Comparison of ENCODE assay signal across 18 cellular contexts in the genomic region with DNA sequence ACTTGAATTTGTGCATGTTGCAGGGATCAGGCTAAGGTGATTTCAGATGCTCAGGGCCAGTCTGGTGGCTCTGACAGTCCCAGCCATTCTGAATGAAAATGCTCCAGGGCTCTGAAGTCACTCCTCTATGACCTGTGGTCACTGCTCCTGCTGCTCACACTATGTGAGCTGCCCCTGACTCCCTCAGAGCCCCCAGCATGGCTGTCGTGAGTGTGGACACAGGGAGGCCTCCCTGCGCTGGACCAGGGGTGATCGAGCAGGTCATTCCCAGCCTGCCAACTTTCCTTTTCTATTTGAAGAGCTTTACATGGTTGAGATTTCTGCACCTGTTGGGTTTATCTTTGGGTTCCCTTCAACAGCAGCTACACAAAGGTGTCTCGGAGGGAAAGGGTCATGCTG.
DNase-seq lines count a peak whose midpoint lies in the region; ATAC-seq and TF ChIP-seq lines count a peak whose summit lies in the region.
"Had no signal": no experiment of that assay in that cellular context is flagged by ENCODE, and none has a peak within 500 bp of the region (broad histone marks: within the 10 kb centered on the region; RNA-seq: fewer than 3 reads in every experiment).

No MANE protein-coding gene starts in this region.

- peak; percentile 21 for DNase-seq in activated naive CD8-positive, alpha-beta T cell treated with anti-CD3 and anti-CD28 coated beads, Interleukin-2, amount 10 ng/mL, durations not matched to agents 7 days and 5 days
- DNase-seq in activated naive CD8-positive, alpha-beta T cell treated with anti-CD3 and anti-CD28 coated beads for 36 hours, result no peak
- DNase-seq in activated CD8-positive, alpha-beta memory T cell treated with anti-CD3 and anti-CD28 coated beads, Interleukin-2, amount 50 U/mL, for 48 hours, result peak; percentile 33
- no peak for DNase-seq in neural progenitor cell (ENCODE audit: low spot score)
- peak; percentile 17 for DNase-seq in stomach
- no peak for DNase-seq in DMS79 treated with DMSO at 0.1 percent for 48 hours (lab: John Stamatoyannopoulos, UW)
- DNase-seq in MM.1S, result no peak
- DNase-seq: BE2C, Kasumi-1, NCI-H1105, NCI-H187, NCI-H526 treated with DMSO at 0.1 percent for 48 hours, OCI-M1, RPMI8226 had no signal

- no peaks in the 10 kb centered on the region for H3K27me3 ChIP-seq in neural progenitor cell
- no peaks in the 10 kb centered on the region for H3K27me3 ChIP-seq in stomach
- no peaks in the 10 kb centered on the region for H3K27me3 ChIP-seq in MM.1S (replicated peaks; ENCODE audit: insufficient read depth, low read length)
- H3K27me3 ChIP-seq: BE2C, SJSA1 had no signal

- H3K79me2 ChIP-seq in neural progenitor cell (ENCODE audit: low read depth) (no peaks in the 10 kb centered on the region), MM.1S (ENCODE audit: low read length) (no peaks in the 10 kb centered on the region)

- TF ChIP-seq POLR2A in stomach (IDR thresholded peaks at IDR 0.05), result no peak

- intact Hi-C loops in stomach (cut with DNase I; ENCODE audit: low total_unique reads), result no loop called here

- no peak overlapping the region for H3K27ac ChIP-seq in neural progenitor cell
- H3K27ac ChIP-seq in stomach, result no peak overlapping the region
- H3K27ac ChIP-seq in MM.1S (ENCODE audit: low read length), result no peak overlapping the region
- H3K27ac ChIP-seq: SJSA1 had no signal

- ATAC-seq in activated naive CD8-positive, alpha-beta T cell treated with anti-CD3 and anti-CD28 coated beads, Interleukin-2, amount 10 ng/mL, durations not matched to agents 7 days and 5 days (ENCODE audit: low read depth), result no peak

- no peaks in the 10 kb centered on the region for H3K9me3 Mint-ChIP-seq in activated naive CD8-positive, alpha-beta T cell treated with anti-CD3 and anti-CD28 coated beads, Interleukin-2, amount 10 ng/mL, durations not matched to agents 7 days and 5 days
- H3K9me3 Mint-ChIP-seq in activated naive CD8-positive, alpha-beta T cell treated with anti-CD3 and anti-CD28 coated beads for 36 hours, result no peaks in the 10 kb centered on the region
- H3K9me3 Mint-ChIP-seq in neural progenitor cell, result no peaks in the 10 kb centered on the region
- H3K9me3 Mint-ChIP-seq: CD4-positive, alpha-beta T cell; IgD-negative memory B cell had no signal

- WGBS in stomach, 5 donors, result 28 to 78% (median 71%) methylated on average over 1 to 4 of the region's 4 CpGs

- POLR2A ChIA-PET in activated naive CD8-positive, alpha-beta T cell treated with anti-CD3 and anti-CD28 coated beads, Interleukin-2, amount 10 ng/mL, durations not matched to agents 7 days and 5 days (lab: Charles Lee), result no interaction called here

- no peaks in the 10 kb centered on the region for H3K36me3 ChIP-seq in neural progenitor cell
- peaks cover 0 to 33% (median 2%) of the 10 kb centered on the region in 4 donors for H3K36me3 ChIP-seq in stomach
- no peaks in the 10 kb centered on the region for H3K36me3 ChIP-seq in MM.1S (replicated peaks; ENCODE audit: insufficient read depth, low read length)
- H3K36me3 ChIP-seq: BE2C, SJSA1 had no signal

- no peak overlapping the region for H3K27ac Mint-ChIP-seq in activated naive CD8-positive, alpha-beta T cell treated with anti-CD3 and anti-CD28 coated beads, Interleukin-2, amount 10 ng/mL, durations not matched to agents 7 days and 5 days
- no peak overlapping the region for H3K27ac Mint-ChIP-seq in activated naive CD8-positive, alpha-beta T cell treated with anti-CD3 and anti-CD28 coated beads for 36 hours
- H3K27ac Mint-ChIP-seq in neural progenitor cell, result peak overlapping the region; percentile 14
- H3K27ac Mint-ChIP-seq: CD4-positive, alpha-beta T cell; IgD-negative memory B cell had no signal

- no peak overlapping the region for H3K4me3 Mint-ChIP-seq in activated naive CD8-positive, alpha-beta T cell treated with anti-CD3 and anti-CD28 coated beads, Interleukin-2, amount 10 ng/mL, durations not matched to agents 7 days and 5 days
- no peak overlapping the region for H3K4me3 Mint-ChIP-seq in activated naive CD8-positive, alpha-beta T cell treated with anti-CD3 and anti-CD28 coated beads for 36 hours
- no peak overlapping the region for H3K4me3 Mint-ChIP-seq in neural progenitor cell
- H3K4me3 Mint-ChIP-seq: CD4-positive, alpha-beta T cell; IgD-negative memory B cell had no signal

- H3F3A ChIP-seq in neural progenitor cell (ENCODE audit: low read depth) (no peaks in the 10 kb centered on the region), MM.1S (ENCODE audit: insufficient read depth, low read length) (no peaks in the 10 kb centered on the region)

- H3K9ac ChIP-seq in neural progenitor cell, result no peak overlapping the region
- no peak overlapping the region for H3K9ac ChIP-seq in MM.1S (ENCODE audit: low read length)

- no peak for TF ChIP-seq CTCF in neural progenitor cell (IDR thresholded peaks at IDR 0.05)
- no peak for TF ChIP-seq CTCF in stomach (IDR thresholded peaks at IDR 0.05)
- TF ChIP-seq CTCF in MM.1S (IDR thresholded peaks at IDR 0.05; ENCODE audit: low read length), result no peak

- H2AFZ ChIP-seq in neural progenitor cell (replicated peaks) (no peak overlapping the region), MM.1S (ENCODE audit: low read length) (no peak overlapping the region)

- no peaks in the 10 kb centered on the region for H3K36me3 Mint-ChIP-seq in activated naive CD8-positive, alpha-beta T cell treated with anti-CD3 and anti-CD28 coated beads, Interleukin-2, amount 10 ng/mL, durations not matched to agents 7 days and 5 days
- H3K36me3 Mint-ChIP-seq in activated naive CD8-positive, alpha-beta T cell treated with anti-CD3 and anti-CD28 coated beads for 36 hours, result no peaks in the 10 kb centered on the region
- H3K36me3 Mint-ChIP-seq in neural progenitor cell, result peaks cover 8% of the 10 kb centered on the region
- H3K36me3 Mint-ChIP-seq: IgD-negative memory B cell had no signal

- H4K20me1 ChIP-seq in neural progenitor cell (ENCODE audit: low read depth) (no peaks in the 10 kb centered on the region), MM.1S (ENCODE audit: insufficient read depth, low read length) (no peaks in the 10 kb centered on the region)

- H3K4me1 ChIP-seq in neural progenitor cell, result no peaks in the 10 kb centered on the region
- peaks cover 8 to 26% (median 15%) of the 10 kb centered on the region in 4 donors for H3K4me1 ChIP-seq in stomach
- H3K4me1 ChIP-seq in MM.1S (ENCODE audit: low read length), result no peaks in the 10 kb centered on the region
- H3K4me1 ChIP-seq: BE2C, HAP-1, SJSA1 had no signal

- no peaks in the 10 kb centered on the region for H3K4me1 Mint-ChIP-seq in activated naive CD8-positive, alpha-beta T cell treated with anti-CD3 and anti-CD28 coated beads, Interleukin-2, amount 10 ng/mL, durations not matched to agents 7 days and 5 days
- H3K4me1 Mint-ChIP-seq in activated naive CD8-positive, alpha-beta T cell treated with anti-CD3 and anti-CD28 coated beads for 36 hours, result no peaks in the 10 kb centered on the region
- H3K4me1 Mint-ChIP-seq in neural progenitor cell, result peaks cover 16% of the 10 kb centered on the region
- H3K4me1 Mint-ChIP-seq: IgD-negative memory B cell had no signal

- H3K9me3 ChIP-seq in neural progenitor cell (ENCODE audit: low read depth) (no peaks in the 10 kb centered on the region), stomach (no peaks in the 10 kb centered on the region), MM.1S (replicated peaks; ENCODE audit: insufficient read depth, low read length) (no peaks in the 10 kb centered on the region)
- H3K9me3 ChIP-seq: BE2C, HAP-1, SJSA1 had no signal

- no peak overlapping the region for H3K4me2 ChIP-seq in neural progenitor cell
- H3K4me2 ChIP-seq in MM.1S (ENCODE audit: low read depth, low read length), result no peak overlapping the region

- H3K4me3 ChIP-seq in neural progenitor cell (no peak overlapping the region), stomach (no peak overlapping the region), MM.1S (ENCODE audit: low read length) (no peak overlapping the region)
- H3K4me3 ChIP-seq: HAP-1, SJSA1 had no signal

- no peaks in the 10 kb centered on the region for H3K9me2 ChIP-seq in MM.1S (replicated peaks; ENCODE audit: insufficient read depth, low read length)

- H3K27me3 Mint-ChIP-seq in activated naive CD8-positive, alpha-beta T cell treated with anti-CD3 and anti-CD28 coated beads, Interleukin-2, amount 10 ng/mL, durations not matched to agents 7 days and 5 days, result no peaks in the 10 kb centered on the region
- no peaks in the 10 kb centered on the region for H3K27me3 Mint-ChIP-seq in activated naive CD8-positive, alpha-beta T cell treated with anti-CD3 and anti-CD28 coated beads for 36 hours
- H3K27me3 Mint-ChIP-seq in neural progenitor cell (ENCODE audit: insufficient read depth, low read depth), result no peaks in the 10 kb centered on the region
- H3K27me3 Mint-ChIP-seq: CD4-positive, alpha-beta T cell had no signal

- TF ChIP-seq EP300 in stomach (IDR thresholded peaks at IDR 0.05), result no peak

Comparison
In these comparisons a context has a peak if more than half of its experiments do, and no peak if none do; other contexts are left out.
1. DNase-seq: peak in activated naive CD8-positive, alpha-beta T cell treated with anti-CD3 and anti-CD28 coated beads, Interleukin-2, amount 10 ng/mL, durations not matched to agents 7 days and 5 days (single experiment), activated CD8-positive, alpha-beta memory T cell treated with anti-CD3 and anti-CD28 coated beads, Interleukin-2, amount 50 U/mL, for 48 hours (single experiment) and stomach (single experiment); none in activated naive CD8-positive, alpha-beta T cell treated with anti-CD3 and anti-CD28 coated beads for 36 hours (single experiment), neural progenitor cell (single experiment), DMS79 treated with DMSO at 0.1 percent for 48 hours (single experiment) and MM.1S (single experiment).